Comparison of ENCODE assay signal across 19 cellular contexts in the genomic region with DNA sequence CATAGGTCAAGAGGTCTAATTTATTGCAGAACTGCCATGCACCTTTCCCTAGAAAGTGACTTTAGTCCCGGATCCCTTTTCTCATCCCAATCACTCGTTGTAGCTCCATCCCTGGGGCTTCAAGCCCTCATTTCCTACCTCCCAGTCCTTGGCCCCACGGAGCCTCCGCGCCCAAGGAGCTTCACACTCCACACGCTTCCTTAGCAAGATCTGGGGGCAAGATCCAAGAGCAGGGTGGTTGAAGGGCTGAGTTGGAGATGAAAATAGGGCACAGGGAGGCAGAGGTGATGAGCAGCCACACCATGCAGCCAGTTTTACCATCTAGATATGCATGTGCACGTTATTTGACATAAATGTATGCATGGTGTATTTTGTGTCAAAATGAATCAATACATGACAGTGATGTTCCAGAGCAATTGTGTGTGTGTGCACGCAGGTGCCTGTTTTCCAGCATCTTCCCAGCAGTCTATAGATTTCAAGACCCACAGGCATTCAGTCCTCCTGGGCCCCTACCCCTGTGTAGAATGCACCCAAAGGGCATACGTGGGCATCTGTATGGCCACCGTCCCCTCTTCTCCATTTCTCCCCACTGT. TPM values are rescaled to one million over a fixed set of nuclear protein-coding genes. Genes with fewer than 3 reads are reported as not detected.
DNase-seq lines count a peak whose midpoint lies in the region; ATAC-seq and TF ChIP-seq lines count a peak whose summit lies in the region.
"Had no signal": no experiment of that assay in that cellular context is flagged by ENCODE, and none has a peak within 500 bp of the region (broad histone marks: within the 10 kb centered on the region; RNA-seq: fewer than 3 reads in every experiment).

No MANE protein-coding gene starts in this region.

- no peak overlapping the region for H2AFZ ChIP-seq in H9 (ENCODE audit: low read length)

- ATAC-seq in GM21529 (IDR thresholded peaks at IDR 0.05; ENCODE audit: unreplicated experiment) = no peak
- ATAC-seq: A549; CD8-positive, alpha-beta T cell; HepG2 had no signal

- H3K23ac ChIP-seq in H9 (ENCODE audit: insufficient read length, low read depth, low read length) = no peak overlapping the region

- H3K36me3 ChIP-seq in spleen = no peaks in the 10 kb centered on the region
- H3K36me3 ChIP-seq: BE2C had no signal

- H2BK12ac ChIP-seq in H9 (ENCODE audit: insufficient read length, low read depth, low read length) = no peak overlapping the region

- H3K27ac ChIP-seq in C4-2B = peak overlapping the region; percentile 93; the same call in 1 of the 2 replicates
- no peak overlapping the region for H3K27ac ChIP-seq in H9 (ENCODE audit: insufficient read length, low read depth, low read length)
- H3K27ac ChIP-seq in spleen = no peak overlapping the region
- H3K27ac ChIP-seq: A549 had no signal

- no peak overlapping the region for H3K56ac ChIP-seq in H9 (ENCODE audit: insufficient read length, low read depth, low read length)

- no peak overlapping the region for H2BK15ac ChIP-seq in H9 (ENCODE audit: low read depth, low read length)

- DNase-seq in H9 (peak; percentile 12), islet precursor cell (peak; percentile 37), spleen (peak; percentile 15)
- DNase-seq in NK-92 treated with Interleukin-12 subunit alpha and Interleukin-12 subunit beta, amount 100 ng/mL, for 24 hours (lab: John Stamatoyannopoulos, UW) = no peak
- DNase-seq: BE2C, COR-L47, DMS153, DMS79 treated with DMSO at 0.1 percent for 48 hours, EL, HCEC 1CT, HFFc6 had no signal

- no peak overlapping the region for H2AK5ac ChIP-seq in H9 (ENCODE audit: insufficient read length, low read length)

- no peak overlapping the region for H3K18ac ChIP-seq in H9 (ENCODE audit: insufficient read length, low read depth, low read length)

- no peak overlapping the region for H4K8ac ChIP-seq in H9 (replicated peaks; ENCODE audit: insufficient read length, low read depth, low read length)

- H3K9ac ChIP-seq in H9 (ENCODE audit: extremely low read depth, insufficient read length, low read length) = no peak overlapping the region

- H3K79me2 ChIP-seq in H9 (ENCODE audit: insufficient read depth, low read length) = no peaks in the 10 kb centered on the region; the same call in 1 of the 2 replicates

- no CpG with 5 or more reads among the region's 10 CpGs for WGBS in H9 (ENCODE audit: extremely low coverage, insufficient read length, low lambda C conversion rate)
- 84 to 93% (median 86%) methylated on average over 10 of the region's 10 CpGs for WGBS in spleen, 5 donors

- H3K4me1 Mint-ChIP-seq in H9 = peaks cover 0 to 4% of the 10 kb centered on the region in 2 experiments; a peak in 2 of 4 replicates

- H3K23me2 ChIP-seq in H9 (ENCODE audit: insufficient read length, low read depth, low read length, poor library complexity, severe bottlenecking) = peaks cover 3% of the 10 kb centered on the region

- H4K91ac ChIP-seq in H9 (ENCODE audit: insufficient read length, low read depth, low read length) = no peak overlapping the region

- no peaks in the 10 kb centered on the region for H3K79me1 ChIP-seq in H9 (ENCODE audit: insufficient read depth, low read depth, low read length, poor library complexity, severe bottlenecking)

- H3K4me3 Mint-ChIP-seq in H9 = no peak overlapping the region
- H3K4me3 Mint-ChIP-seq: CD8-positive, alpha-beta T cell; HFFc6 had no signal

- H3K4ac ChIP-seq in H9 (ENCODE audit: low read depth, low read length) = no peak overlapping the region

- H4K5ac ChIP-seq in H9 (ENCODE audit: insufficient read length, low read depth, low read length) = no peak overlapping the region

- peaks cover 6% of the 10 kb centered on the region for H3K27me3 Mint-ChIP-seq in H9 (ENCODE audit: low read depth)

- H3K4me2 ChIP-seq in H9 (ENCODE audit: insufficient read depth, insufficient read length, low read length) = no peak overlapping the region
- H3K4me2 ChIP-seq: A549 had no signal

- H4K20me1 ChIP-seq in H9 (ENCODE audit: control insufficient read depth, insufficient read depth, insufficient read length) = peaks cover 2% of the 10 kb centered on the region

- H2BK20ac ChIP-seq in H9 (ENCODE audit: low read depth, low read length, poor library complexity, severe bottlenecking) = no peak overlapping the region

- H3K36me3 Mint-ChIP-seq in H9 (ENCODE audit: insufficient read depth in 1 of 3, low read depth in 3 of 3) = peaks cover 0 to 2% (median 0%) of the 10 kb centered on the region in 3 experiments; a peak in 2 of 7 replicates
- H3K36me3 Mint-ChIP-seq: CD14-positive monocyte; CD8-positive, alpha-beta T cell had no signal

- H3K4me3 ChIP-seq in spleen = no peak overlapping the region
- H3K4me3 ChIP-seq: A549 had no signal

- no peak overlapping the region for H3K27ac Mint-ChIP-seq in H9
- H3K27ac Mint-ChIP-seq: CD8-positive, alpha-beta T cell; HFFc6 had no signal

- H3K9me3 ChIP-seq in H9 (ENCODE audit: control insufficient read depth, low read depth, low read length) (no peaks in the 10 kb centered on the region), spleen (no peaks in the 10 kb centered on the region)
- H3K9me3 ChIP-seq: A549, BE2C had no signal

- H3K4me1 ChIP-seq in H9 (ENCODE audit: insufficient read depth, low read length) (no peaks in the 10 kb centered on the region), spleen (no peaks in the 10 kb centered on the region)
- H3K4me1 ChIP-seq: A549, BE2C had no signal

- no peak overlapping the region for H2BK5ac ChIP-seq in H9 (ENCODE audit: insufficient read length, low read length)

- no peak overlapping the region for H3T11ph ChIP-seq in H9 (ENCODE audit: low read length)

- intact Hi-C loops in spleen (cut with DNase I; ENCODE audit: low total_unique reads) = no loop called here

- no peak for TF ChIP-seq POLR2A in spleen (IDR thresholded peaks at IDR 0.05)

- no peak overlapping the region for H3K14ac ChIP-seq in H9 (ENCODE audit: insufficient read depth, low read length)

- no peak for TF ChIP-seq CTCF in C4-2B (conservative IDR thresholded peaks at IDR 0.05)
- TF ChIP-seq CTCF in H9 (conservative IDR thresholded peaks at IDR 0.05) = no peak
- TF ChIP-seq CTCF in spleen (IDR thresholded peaks at IDR 0.05 in 8 of 11, conservative IDR thresholded peaks at IDR 0.05 in 3 of 11) = no peak

- H3K9me3 Mint-ChIP-seq in H9 = peaks cover 3 to 8% of the 10 kb centered on the region in 2 experiments; a peak in 3 of 5 replicates
- H3K9me3 Mint-ChIP-seq: CD8-positive, alpha-beta T cell had no signal

- no peak overlapping the region for H2BK120ac ChIP-seq in H9 (ENCODE audit: low read depth, low read length, poor library complexity, severe bottlenecking)

- no peaks in the 10 kb centered on the region for H3K27me3 ChIP-seq in H9 (ENCODE audit: insufficient read depth, low read length)
- H3K27me3 ChIP-seq in spleen (replicated peaks in 1 of 7) = peaks cover 0 to 20% (median 0%) of the 10 kb centered on the region in 7 donors
- H3K27me3 ChIP-seq: BE2C had no signal

RNA-seq across cellular contexts. Expression of gene TRPV6, which starts 6.0 kb away (rescaled TPM):
- total RNA-seq in H9 (2021) (0.61 and 0.81 TPM in 2 replicates), spleen (under 1 TPM in 4 of 7 donors, not detected in 3; 0.06 to 0.32 (median 0.25) TPM)
- under 1 TPM; 0.05 to 0.26 (median 0.16) TPM for polyA plus RNA-seq in spleen
- total RNA-seq: CD8-positive, alpha-beta T cell; HepG2; HFFc6 had no signal
- polyA plus RNA-seq: A549, AG04450, CD14-positive monocyte, HepG2 had no signal

RNA-seq across cellular contexts. Expression of gene EPHB6, which starts 36.7 kb away (rescaled TPM):
- total RNA-seq in H9 (2021) (9.7 and 11.6 TPM in 2 replicates), spleen (10 to 100 TPM; 12.3 to 15.5 (median 13.9) TPM)
- polyA plus RNA-seq in spleen = 10 to 100 TPM; 11.3 to 28.8 (median 23.6) TPM
- total RNA-seq: HepG2 had no signal
- polyA plus RNA-seq: HepG2 had no signal

RNA-seq across cellular contexts. Expression of gene TRPV5, which starts 42.0 kb away (rescaled TPM):
- total RNA-seq in H9 (2021) (not detected in 2 replicates), spleen (under 1 TPM in 1 of 7 donors, not detected in 6; 0.20 TPM)
- polyA plus RNA-seq in spleen = under 1 TPM in 2 of 3 donors, not detected in 1; 0.02 to 0.03 TPM
- total RNA-seq: CD8-positive, alpha-beta T cell; H1; HepG2; HFFc6 had no signal
- polyA plus RNA-seq: A549, AG04450, CD14-positive monocyte, HepG2 had no signal

RNA-seq across cellular contexts. Expression of gene LLCFC1, which starts 47.7 kb away (rescaled TPM):
- total RNA-seq in H9 (2021) (not detected in 2 replicates), spleen (not detected)
- under 1 TPM in 1 of 3 donors, not detected in 2; 0.18 TPM for polyA plus RNA-seq in spleen
- total RNA-seq: CD8-positive, alpha-beta T cell; H1; HepG2; HFFc6 had no signal
- polyA plus RNA-seq: A549, AG04450, CD14-positive monocyte, H1, HepG2 had no signal
